ENCODE assay signal across 8 cellular contexts in genomic region chr20:20594171-20594530, GRCh38.
DNase-seq lines count a peak whose midpoint lies in the region; ATAC-seq and TF ChIP-seq lines count a peak whose summit lies in the region.

No MANE protein-coding gene starts in this region.

- H3K27me3 ChIP-seq in CD4-positive, alpha-beta T cell (ENCODE audit: control insufficient read depth, insufficient read depth, low read length) = no peaks in the 10 kb centered on the region

- intact Hi-C loops in CD4-positive, alpha-beta T cell (cut with DNase I, micrococcal nuclease) = loop anchor here (2.0 to 5.0 kb wide), 2 partner anchors 511 to 512 kb away; no protein-coding TSS in a partner anchor

- DNase-seq in CD4-positive, alpha-beta T cell = no peak
- DNase-seq in LNCaP clone FGC (ENCODE audit: low read depth) (no peak), SW 1271 (lab: John Stamatoyannopoulos, UW) (peak; percentile 21 to 45), kidney glomerular epithelial cell (lab: John Stamatoyannopoulos, UW) (peak; percentile 47), WTC11 (ENCODE audit: low spot score) (no peak), GDM1 (lab: John Stamatoyannopoulos, UW) (no peak), mesothelial cell of epicardium (ENCODE audit: low spot score in 2 of 2, unreplicated experiment in 2 of 2) (no peak)

- no peak for ATAC-seq in CD4-positive, alpha-beta T cell (ENCODE audit: poor library complexity)
- ATAC-seq in WTC11 (no peak), GM18870 (IDR thresholded peaks at IDR 0.05; ENCODE audit: unreplicated experiment) (no peak)

- no peaks in the 10 kb centered on the region for H3K9me3 ChIP-seq in CD4-positive, alpha-beta T cell (ENCODE audit: control insufficient read depth, low read length)

- H3K27ac ChIP-seq in CD4-positive, alpha-beta T cell (ENCODE audit: low read depth, low read length) = no peak overlapping the region

- H3K9me3 Mint-ChIP-seq in CD4-positive, alpha-beta T cell = no peaks in the 10 kb centered on the region
- no peaks in the 10 kb centered on the region for H3K9me3 Mint-ChIP-seq in WTC11
- no peaks in the 10 kb centered on the region for H3K9me3 Mint-ChIP-seq in mesothelial cell of epicardium

- H3K4me3 Mint-ChIP-seq in CD4-positive, alpha-beta T cell = no peak overlapping the region
- H3K4me3 Mint-ChIP-seq in WTC11 (no peak overlapping the region), mesothelial cell of epicardium (no peak overlapping the region)

- TF ChIP-seq CTCF in CD4-positive, alpha-beta T cell (IDR thresholded peaks at IDR 0.05) = peak; percentile 36
- TF ChIP-seq CTCF in LNCaP clone FGC (IDR thresholded peaks at IDR 0.05; ENCODE audit: control insufficient read depth, extremely low read depth, insufficient read depth) (peak; percentile 33), WTC11 (IDR thresholded peaks at IDR 0.05) (no peak), mesothelial cell of epicardium (IDR thresholded peaks at IDR 0.05; ENCODE audit: unreplicated experiment) (no peak)

- POLR2A ChIA-PET in CD4-positive, alpha-beta T cell (lab: Charles Lee) = no interaction called here
- POLR2A ChIA-PET in WTC11 (lab: Charles Lee) = interaction anchor here (0.6 to 0.7 kb wide), 2 partner anchors 10 to 14 kb away, joined by 3 to 5 read pairs; no protein-coding TSS in a partner anchor

- H3K4me1 Mint-ChIP-seq in CD4-positive, alpha-beta T cell (ENCODE audit: low read depth) = no peaks in the 10 kb centered on the region
- no peaks in the 10 kb centered on the region for H3K4me1 Mint-ChIP-seq in WTC11
- H3K4me1 Mint-ChIP-seq in mesothelial cell of epicardium = no peaks in the 10 kb centered on the region

- H3K27ac Mint-ChIP-seq in CD4-positive, alpha-beta T cell = no peak overlapping the region
- no peak overlapping the region for H3K27ac Mint-ChIP-seq in WTC11
- no peak overlapping the region for H3K27ac Mint-ChIP-seq in mesothelial cell of epicardium

- H3K36me3 Mint-ChIP-seq in CD4-positive, alpha-beta T cell (ENCODE audit: low read depth) = peaks cover 52% of the 10 kb centered on the region
- H3K36me3 Mint-ChIP-seq in WTC11 (peaks cover 7% of the 10 kb centered on the region), mesothelial cell of epicardium (peaks cover 9% of the 10 kb centered on the region)

- H3K4me3 ChIP-seq in LNCaP clone FGC (ENCODE audit: low read depth, low read length) = no peak overlapping the region

- CTCF ChIA-PET in CD4-positive, alpha-beta T cell (lab: Charles Lee) = no interaction called here
- CTCF ChIA-PET in WTC11 (lab: Charles Lee) = interaction anchor here (0.7 to 2.5 kb wide), 78 partner anchors 9 to 578 kb away, joined by 3 to 41 read pairs (median 5); partner anchors contain the start of genes CFAP61, CRNKL1, INSM1 and NAA20

- no peaks in the 10 kb centered on the region for H3K27me3 Mint-ChIP-seq in CD4-positive, alpha-beta T cell
- H3K27me3 Mint-ChIP-seq in WTC11 (ENCODE audit: low read depth) (no peaks in the 10 kb centered on the region), mesothelial cell of epicardium (ENCODE audit: low read depth) (no peaks in the 10 kb centered on the region)

TF ChIP-seq in WTC11, 78 proteins besides CTCF, POLR2A, EP300 and RAD21:
- TF ChIP-seq FOXJ3 (CRISPR knock-in tag; IDR thresholded peaks at IDR 0.05; ENCODE audit: borderline replicate concordance) (no peak), E2F5 (CRISPR knock-in tag; IDR thresholded peaks at IDR 0.05) (no peak)

Comparison
In these comparisons a context has a peak if more than half of its experiments do, and no peak if none do; other contexts are left out.
1. DNase-seq: peak in SW 1271 (2 of 2) and kidney glomerular epithelial cell (single experiment); none in CD4-positive, alpha-beta T cell (0 of 10), LNCaP clone FGC (single experiment), WTC11 (single experiment), GDM1 (single experiment) and mesothelial cell of epicardium (0 of 2).
2. CTCF ChIP-seq: peak in CD4-positive, alpha-beta T cell (single experiment) and LNCaP clone FGC (single experiment); none in WTC11 (single experiment) and mesothelial cell of epicardium (single experiment).